32 cellular contexts compared by ENCODE assay signal in the genomic region with DNA sequence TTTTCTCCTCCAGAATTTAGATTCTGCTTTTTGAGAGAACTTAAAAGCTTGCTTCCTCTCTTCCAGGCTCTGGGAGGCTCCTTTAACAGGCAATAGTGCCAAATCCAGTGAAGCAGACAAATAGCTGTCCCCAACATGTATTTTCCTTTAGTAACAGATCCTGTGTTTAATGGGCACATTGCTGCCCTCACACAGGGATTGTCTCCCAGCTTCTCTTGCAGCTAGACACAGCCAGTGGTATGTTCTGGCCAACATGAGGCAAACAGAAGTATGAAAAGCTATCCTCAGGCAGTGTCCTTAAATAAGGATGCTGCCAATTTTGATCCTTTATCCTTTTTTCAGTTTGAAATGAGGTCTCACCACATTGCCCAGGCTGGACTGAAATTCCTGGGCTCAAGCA.
"Had no signal": no experiment of that assay in that cellular context is flagged by ENCODE, and none has a peak within 500 bp of the region (broad histone marks: within the 10 kb centered on the region; RNA-seq: fewer than 3 reads in every experiment).

No MANE protein-coding gene starts in this region.

- H3K27ac Mint-ChIP-seq: activated CD8-positive, alpha-beta T cell treated with anti-CD3 and anti-CD28 coated beads for 36 hours; activated naive CD8-positive, alpha-beta T cell; activated T-helper 17 cell treated with anti-CD3 and anti-CD28 coated beads, Interleukin-2, amount 50 U/mL, for 72 hours; effector memory CD8-positive, alpha-beta T cell; T-helper 17 cell; T-helper 2 cell treated with Interferon-gamma antibody and Interleukin-4, amounts not matched to agents 5 μg/mL and 100 μg/mL, for 36 hours had no signal

- H3K4me3 ChIP-seq: esophagus muscularis mucosa, gastrocnemius medialis, heart left ventricle had no signal

- H3K9me3 Mint-ChIP-seq: activated CD8-positive, alpha-beta T cell treated with anti-CD3 and anti-CD28 coated beads for 36 hours; activated T-cell treated with anti-CD3 and anti-CD28 coated beads, Interleukin-2, amount 50 U/mL, for 4 hours; activated T-helper 17 cell treated with anti-CD3 and anti-CD28 coated beads, Interleukin-2, amount 50 U/mL, for 72 hours; central memory CD8-positive, alpha-beta T cell; effector memory CD8-positive, alpha-beta T cell; T-helper 2 cell treated with Interferon-gamma antibody and Interleukin-4, amounts not matched to agents 5 μg/mL and 100 μg/mL, for 36 hours had no signal

- H3K36me3 Mint-ChIP-seq: activated naive CD8-positive, alpha-beta T cell had no signal

- H3K9me3 ChIP-seq: esophagus muscularis mucosa, gastrocnemius medialis had no signal

- H3K4me3 Mint-ChIP-seq: activated CD8-positive, alpha-beta T cell treated with anti-CD3 and anti-CD28 coated beads for 36 hours; activated naive CD8-positive, alpha-beta T cell; activated T-cell treated with anti-CD3 and anti-CD28 coated beads, Interleukin-2, amount 50 U/mL, for 4 hours; activated T-helper 17 cell treated with anti-CD3 and anti-CD28 coated beads, Interleukin-2, amount 50 U/mL, for 72 hours; central memory CD8-positive, alpha-beta T cell; effector memory CD8-positive, alpha-beta T cell; T-helper 17 cell; T-helper 2 cell treated with Interferon-gamma antibody and Interleukin-4, amounts not matched to agents 5 μg/mL and 100 μg/mL, for 36 hours had no signal

- H3K27ac ChIP-seq: brain microvascular endothelial cell, esophagus muscularis mucosa, foreskin keratinocyte, gastrocnemius medialis, heart left ventricle had no signal

- DNase-seq: activated CD4-positive, alpha-beta T cell treated with anti-CD3 and anti-CD28 coated beads for 4 hours; activated CD4-positive, alpha-beta T cell treated with anti-CD3 and anti-CD28 coated beads, Interleukin-2, amount 50 U/mL, for 1 hour; activated CD4-positive, alpha-beta T cell treated with anti-CD3 and anti-CD28 coated beads, Interleukin-2, amount 50 U/mL, for 48 hours; activated CD4-positive, CD25-positive, alpha-beta regulatory T cell; activated CD4-positive, CD25-positive, alpha-beta regulatory T cell treated with anti-CD3 and anti-CD28 coated beads, Interleukin-2, amount 50 U/mL, for 72 hours; activated CD8-positive, alpha-beta memory T cell treated with anti-CD3 and anti-CD28 coated beads for 24 hours; activated CD8-positive, alpha-beta T cell treated with anti-CD3 and anti-CD28 coated beads for 36 hours; activated effector memory CD4-positive, alpha-beta T cell treated with Interleukin-2 at 50 U/mL for 16 hours; activated gamma-delta T cell treated with Interleukin-2 at 50 U/mL for 16 hours; activated naive CD4-positive, alpha-beta T cell treated with anti-CD3 and anti-CD28 coated beads, Interleukin-2, amount 50 U/mL, for 16 hours; activated naive CD4-positive, alpha-beta T cell treated with Interleukin-2 at 50 U/mL for 16 hours; activated T-cell treated with anti-CD3 and anti-CD28 coated beads, Interleukin-2, amount 50 U/mL, for 4 hours; amniotic stem cell; anterior cingulate cortex; brain microvascular endothelial cell; cortex of kidney; dermis blood vessel endothelial cell; effector CD4-positive, alpha-beta T cell; effector memory CD8-positive, alpha-beta T cell; erythroblast; foreskin keratinocyte; gastrocnemius medialis; glutamatergic neuron; heart left ventricle; T-helper 1 cell; T-helper 17 cell; T1000 had no signal

- H3K36me3 ChIP-seq: esophagus muscularis mucosa, gastrocnemius medialis, heart left ventricle had no signal

- H3K4me1 Mint-ChIP-seq: activated T-helper 17 cell treated with anti-CD3 and anti-CD28 coated beads, Interleukin-2, amount 50 U/mL, for 72 hours; central memory CD8-positive, alpha-beta T cell had no signal
